1 cellular context compared by ENCODE assay signal in genomic region chr14:103028161-103028767, GRCh38.
TF ChIP-seq lines count a peak whose summit lies in the region.

No MANE protein-coding gene starts in this region.

TF ChIP-seq in GM12878, 131 proteins besides CTCF, POLR2A, EP300 and RAD21:
- no peak for TF ChIP-seq TCF7 (IDR thresholded peaks at IDR 0.05; ENCODE audit: borderline replicate concordance)
- no peak for TF ChIP-seq RCOR1 (conservative IDR thresholded peaks at IDR 0.05; ENCODE audit: low read depth, low read length)
- TF ChIP-seq CHD4 (IDR thresholded peaks at IDR 0.05): no peak
TF ChIP-seq in GM12878: peak in this region for 0.
